In genomic region chr2:219179601-219180465, GRCh38 we compare ENCODE assay signal across 10 cellular contexts. TPM values are rescaled to one million over a fixed set of nuclear protein-coding genes. Genes with fewer than 3 reads are reported as not detected.
DNase-seq lines count a peak whose midpoint lies in the region; ATAC-seq and TF ChIP-seq lines count a peak whose summit lies in the region.
"Had no signal": no experiment of that assay in that cellular context is flagged by ENCODE, and none has a peak within 500 bp of the region (broad histone marks: within the 10 kb centered on the region; RNA-seq: fewer than 3 reads in every experiment).

No MANE protein-coding gene starts in this region.

- peak overlapping the region; percentile 92 for H3K4me3 Mint-ChIP-seq in activated naive CD4-positive, alpha-beta T cell treated with anti-CD3 and anti-CD28 coated beads, Interleukin-2, amount 50 U/mL, for 24 hours
- H3K4me3 Mint-ChIP-seq in activated CD4-positive, alpha-beta memory T cell treated with anti-CD3 and anti-CD28 coated beads for 36 hours, result peak overlapping the region; percentile 84

- H3K9me3 ChIP-seq in subcutaneous abdominal adipose tissue (ENCODE audit: control insufficient read depth in 5 of 5, low read length in 5 of 5), result no peaks in the 10 kb centered on the region

- peak overlapping the region; percentile 79 to 97 for H3K4me3 ChIP-seq in foreskin fibroblast (ENCODE audit: low read depth in 1 of 2, low read length in 2 of 2)
- H3K4me3 ChIP-seq in subcutaneous abdominal adipose tissue (ENCODE audit: low read depth in 1 of 5, low read length in 5 of 5), result no peak overlapping the region

- POLR2A ChIA-PET in activated CD4-positive, alpha-beta memory T cell treated with anti-CD3 and anti-CD28 coated beads for 36 hours (lab: Charles Lee), result interaction anchor here (0.6 to 1.3 kb wide), 2 partner anchors 14 to 26 kb away, joined by 3 to 4 read pairs; no protein-coding TSS in a partner anchor

- ATAC-seq in HG02759 (IDR thresholded peaks at IDR 0.05; ENCODE audit: unreplicated experiment), result no peak

- peaks cover 4% of the 10 kb centered on the region for H3K36me3 Mint-ChIP-seq in activated naive CD4-positive, alpha-beta T cell treated with anti-CD3 and anti-CD28 coated beads, Interleukin-2, amount 50 U/mL, for 24 hours
- H3K36me3 Mint-ChIP-seq in activated CD4-positive, alpha-beta memory T cell treated with anti-CD3 and anti-CD28 coated beads for 36 hours, result peaks cover 17% of the 10 kb centered on the region

- CTCF ChIA-PET in activated CD4-positive, alpha-beta memory T cell treated with anti-CD3 and anti-CD28 coated beads for 36 hours (lab: Charles Lee), result interaction anchor here (0.8 to 1.8 kb wide), 4 partner anchors 20 to 115 kb away, joined by 3 to 7 read pairs (median 3); partner anchors contain the start of gene ZFAND2B

- H3K4me1 ChIP-seq in subcutaneous abdominal adipose tissue (ENCODE audit: control insufficient read depth in 5 of 5, insufficient read depth in 5 of 5, low read length in 5 of 5), result peaks cover 2 to 45% (median 38%) of the 10 kb centered on the region in 5 donors

- intact Hi-C loops in activated CD4-positive, alpha-beta memory T cell treated with anti-CD3 and anti-CD28 coated beads for 36 hours (cut with micrococcal nuclease), result loop anchor here (10.0 kb wide), 3 partner anchors 365 to 895 kb away; partner anchors contain the start of genes CHPF, TMEM198 and TTLL4

- no peaks in the 10 kb centered on the region for H3K27me3 ChIP-seq in subcutaneous abdominal adipose tissue (ENCODE audit: control insufficient read depth in 5 of 5, insufficient read depth in 4 of 5, low read length in 5 of 5)

- H3K27ac Mint-ChIP-seq in activated naive CD4-positive, alpha-beta T cell treated with anti-CD3 and anti-CD28 coated beads, Interleukin-2, amount 50 U/mL, for 24 hours, result peak overlapping the region; percentile 95
- peak overlapping the region; percentile 68 for H3K27ac Mint-ChIP-seq in activated CD4-positive, alpha-beta memory T cell treated with anti-CD3 and anti-CD28 coated beads for 36 hours

- H3K27me3 Mint-ChIP-seq in activated naive CD4-positive, alpha-beta T cell treated with anti-CD3 and anti-CD28 coated beads, Interleukin-2, amount 50 U/mL, for 24 hours, result no peaks in the 10 kb centered on the region
- no peaks in the 10 kb centered on the region for H3K27me3 Mint-ChIP-seq in activated CD4-positive, alpha-beta memory T cell treated with anti-CD3 and anti-CD28 coated beads for 36 hours

- no peak for TF ChIP-seq CTCF in foreskin fibroblast (IDR thresholded peaks at IDR 0.05; ENCODE audit: low read depth, low read length)

- peak overlapping the region in 3 of 5 donors; percentile 9 to 89 (median 28) for H3K9ac ChIP-seq in subcutaneous abdominal adipose tissue (ENCODE audit: low read length in 5 of 5)

- no peaks in the 10 kb centered on the region for H3K9me3 Mint-ChIP-seq in activated naive CD4-positive, alpha-beta T cell treated with anti-CD3 and anti-CD28 coated beads, Interleukin-2, amount 50 U/mL, for 24 hours
- H3K9me3 Mint-ChIP-seq in activated CD4-positive, alpha-beta memory T cell treated with anti-CD3 and anti-CD28 coated beads for 36 hours, result no peaks in the 10 kb centered on the region

- H3K36me3 ChIP-seq in subcutaneous abdominal adipose tissue (ENCODE audit: control insufficient read depth in 5 of 5, insufficient read depth in 5 of 5, low read length in 5 of 5), result peaks cover 12 to 54% (median 52%) of the 10 kb centered on the region in 5 donors

- DNase-seq in activated naive CD4-positive, alpha-beta T cell (lab: John Stamatoyannopoulos, UW), result no peak
- DNase-seq in activated CD4-positive, alpha-beta memory T cell treated with anti-CD3 and anti-CD28 coated beads for 36 hours, result no peak
- no peak for DNase-seq in foreskin fibroblast
- DNase-seq in effector CD4-positive, alpha-beta T cell, result no peak
- DNase-seq in SK-N-DZ (ENCODE audit: low spot score), result no peak
- DNase-seq: Kasumi-1, NCI-H226 had no signal

- H3K4me1 Mint-ChIP-seq in activated naive CD4-positive, alpha-beta T cell treated with anti-CD3 and anti-CD28 coated beads, Interleukin-2, amount 50 U/mL, for 24 hours, result peaks cover 61% of the 10 kb centered on the region
- H3K4me1 Mint-ChIP-seq in activated CD4-positive, alpha-beta memory T cell treated with anti-CD3 and anti-CD28 coated beads for 36 hours (ENCODE audit: low read depth), result peaks cover 44% of the 10 kb centered on the region

- H3K27ac ChIP-seq in subcutaneous abdominal adipose tissue (ENCODE audit: low read depth, low read length), result no peak overlapping the region

RNA-seq across cellular contexts. Expression of gene RETREG2, which starts 1.8 kb away (rescaled TPM):
- total RNA-seq in activated CD4-positive, alpha-beta memory T cell treated with anti-CD3 and anti-CD28 coated beads for 36 hours, result 10 to 100 TPM; 60.3 to 67.9 TPM
- 70.9 and 75.3 TPM in 2 replicates for polyA plus RNA-seq in SK-N-DZ (2014; cell fraction: cytosol; rRNA removed)
- polyA plus RNA-seq in SK-N-DZ (2014; cell fraction: nucleus; rRNA removed), result 59.0 and 78.6 TPM in 2 replicates

RNA-seq across cellular contexts. Expression of gene CNPPD1, which starts 3.1 kb away (rescaled TPM):
- total RNA-seq in activated CD4-positive, alpha-beta memory T cell treated with anti-CD3 and anti-CD28 coated beads for 36 hours, result 10 to 100 TPM; 42.0 to 43.4 TPM
- polyA plus RNA-seq in SK-N-DZ (2014; cell fraction: cytosol; rRNA removed), result 56.2 and 60.6 TPM in 2 replicates
- 38.7 and 46.6 TPM in 2 replicates for polyA plus RNA-seq in SK-N-DZ (2014; cell fraction: nucleus; rRNA removed)

RNA-seq across cellular contexts. Expression of gene SLC23A3, which starts 10.0 kb away (rescaled TPM):
- 1 to 10 TPM; 1.1 to 2.3 TPM for total RNA-seq in activated CD4-positive, alpha-beta memory T cell treated with anti-CD3 and anti-CD28 coated beads for 36 hours
- 0.12 and 0.27 TPM in 2 replicates for polyA plus RNA-seq in SK-N-DZ (2014; cell fraction: cytosol; rRNA removed)
- 2.8 and 3.0 TPM in 2 replicates for polyA plus RNA-seq in SK-N-DZ (2014; cell fraction: nucleus; rRNA removed)

RNA-seq across cellular contexts. Expression of gene NHEJ1, which starts 19.2 kb away (rescaled TPM):
- total RNA-seq in activated CD4-positive, alpha-beta memory T cell treated with anti-CD3 and anti-CD28 coated beads for 36 hours, result 10 to 100 TPM; 17.7 to 18.6 TPM
- 33.1 and 34.2 TPM in 2 replicates for polyA plus RNA-seq in SK-N-DZ (2014; cell fraction: cytosol; rRNA removed)
- polyA plus RNA-seq in SK-N-DZ (2014; cell fraction: nucleus; rRNA removed), result 13.9 and 14.7 TPM in 2 replicates

RNA-seq across cellular contexts. Expression of gene ZFAND2B, which starts 26.7 kb away (rescaled TPM):
- 10 to 100 TPM; 31.9 to 34.4 TPM for total RNA-seq in activated CD4-positive, alpha-beta memory T cell treated with anti-CD3 and anti-CD28 coated beads for 36 hours
- 41.2 and 56.3 TPM in 2 replicates for polyA plus RNA-seq in SK-N-DZ (2014; cell fraction: cytosol; rRNA removed)
- 137 and 156 TPM in 2 replicates for polyA plus RNA-seq in SK-N-DZ (2014; cell fraction: nucleus; rRNA removed)

Comparison
In these comparisons a context has a peak if more than half of its experiments do, and no peak if none do; other contexts are left out.
1. H3K4me3 ChIP-seq: peak in foreskin fibroblast (2 of 2); none in subcutaneous abdominal adipose tissue (0 of 5).